Comparison of ENCODE assay signal across 9 cellular contexts in the genomic region with DNA sequence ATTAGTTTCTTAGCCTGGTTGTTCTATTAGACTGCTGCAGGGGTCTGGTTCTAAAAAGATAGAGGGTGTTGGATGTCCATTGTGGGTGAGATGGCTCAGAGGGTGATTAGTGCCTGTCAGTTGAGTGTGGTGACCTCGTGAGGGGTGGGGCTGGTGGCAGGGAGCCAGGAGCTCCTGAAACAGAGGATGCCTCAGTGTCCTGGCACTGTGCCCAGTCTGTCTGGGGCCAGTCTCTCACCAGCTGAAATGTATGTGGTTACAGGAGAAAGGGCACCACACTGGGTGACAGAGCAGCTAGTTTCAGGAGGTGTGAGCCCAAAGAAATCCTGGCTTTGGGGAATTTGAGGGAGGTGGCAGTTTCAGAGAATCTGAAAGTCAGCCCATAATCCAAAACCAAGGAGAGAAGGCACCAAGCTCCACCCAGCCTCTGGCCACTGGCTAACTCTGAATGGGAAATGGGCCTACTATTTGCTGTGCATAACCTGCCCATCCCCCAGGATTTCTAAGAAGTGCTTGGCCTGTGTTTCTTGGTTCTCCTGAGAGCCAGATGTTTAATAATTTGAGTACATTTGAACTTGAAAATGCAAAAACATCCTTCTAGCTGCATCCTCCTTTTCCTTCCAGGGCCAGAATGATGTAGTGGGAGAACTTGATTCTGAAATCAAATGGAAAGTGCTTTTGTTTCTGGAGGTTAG.
DNase-seq lines count a peak whose midpoint lies in the region; ATAC-seq and TF ChIP-seq lines count a peak whose summit lies in the region.
"Had no signal": no experiment of that assay in that cellular context is flagged by ENCODE, and none has a peak within 500 bp of the region (broad histone marks: within the 10 kb centered on the region; RNA-seq: fewer than 3 reads in every experiment).

No MANE protein-coding gene starts in this region.

- H3K27me3 ChIP-seq in body of pancreas = no peaks in the 10 kb centered on the region
- H3K27me3 ChIP-seq: suprapubic skin had no signal

- no peak overlapping the region for H3K27ac ChIP-seq in body of pancreas
- H3K27ac ChIP-seq: suprapubic skin had no signal

- no peak overlapping the region for H3K4me3 ChIP-seq in body of pancreas
- H3K4me3 ChIP-seq: suprapubic skin had no signal

- no peaks in the 10 kb centered on the region for H3K36me3 ChIP-seq in body of pancreas (replicated peaks in 1 of 2; ENCODE audit: insufficient read depth in 1 of 2, low read depth in 2 of 2)
- H3K36me3 ChIP-seq: suprapubic skin had no signal

- peaks cover 16% of the 10 kb centered on the region for H3K4me1 ChIP-seq in body of pancreas

- peak; percentile 98 for DNase-seq in COR-L47 (lab: John Stamatoyannopoulos, UW)
- DNase-seq in LoVo (ENCODE audit: low spot score) = peak; percentile 88
- DNase-seq in RKO (ENCODE audit: low spot score) = peak; percentile 35
- peak; percentile 36 to 62 (median 40) for DNase-seq in body of pancreas
- DNase-seq in mucosa of gallbladder (ENCODE audit: low spot score) = peak; percentile 62
- no peak for DNase-seq in SIG-M5 (lab: John Stamatoyannopoulos, UW)
- no peak for DNase-seq in middle frontal gyrus (ENCODE audit: extremely low spot score, low spot score)

- TF ChIP-seq POLR2A in body of pancreas (IDR thresholded peaks at IDR 0.05) = no peak

- ATAC-seq in GM21529 (IDR thresholded peaks at IDR 0.05; ENCODE audit: unreplicated experiment) (peak; percentile 79), body of pancreas (no peak)

- 13% methylated on average over 1 of the region's 1 CpG for WGBS in body of pancreas, 2 donors

- no peaks in the 10 kb centered on the region for H3K9me3 ChIP-seq in body of pancreas
- H3K9me3 ChIP-seq: suprapubic skin had no signal

- intact Hi-C loops in body of pancreas (cut with DNase I) = no loop called here

- no peak for TF ChIP-seq CTCF in body of pancreas (IDR thresholded peaks at IDR 0.05)

Comparison
In these comparisons a context has a peak if more than half of its experiments do, and no peak if none do; other contexts are left out.
1. DNase-seq: peak in COR-L47 (single experiment), LoVo (single experiment), RKO (single experiment), body of pancreas (4 of 4) and mucosa of gallbladder (single experiment); none in SIG-M5 (single experiment) and middle frontal gyrus (single experiment).